9 cellular contexts compared by ENCODE assay signal in the genomic region with DNA sequence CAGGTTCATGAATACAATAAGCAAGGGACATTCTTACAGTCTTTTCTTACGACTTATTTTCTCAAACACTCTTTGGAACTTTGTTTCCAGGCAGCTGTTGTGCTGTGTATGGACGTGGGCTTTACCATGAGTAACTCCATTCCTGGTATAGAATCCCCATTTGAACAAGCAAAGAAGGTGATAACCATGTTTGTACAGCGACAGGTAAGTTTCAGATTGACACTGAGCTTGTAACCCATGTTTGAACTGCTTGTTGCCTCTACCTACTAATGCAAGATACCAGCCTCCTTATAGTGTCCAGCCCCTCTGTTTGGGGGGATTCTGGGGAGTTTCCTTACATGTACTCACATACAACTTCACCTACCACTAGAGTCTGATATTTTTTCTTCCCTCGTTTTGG. TPM values are rescaled to one million over a fixed set of nuclear protein-coding genes. Genes with fewer than 3 reads are reported as not detected.
A peak's percentile ranks its signal among the peaks of the same experiment; 100 is the strongest.
DNase-seq lines count a peak whose midpoint lies in the region; ATAC-seq and TF ChIP-seq lines count a peak whose summit lies in the region.
"Had no signal": no experiment of that assay in that cellular context is flagged by ENCODE, and none has a peak within 500 bp of the region (broad histone marks: within the 10 kb centered on the region; RNA-seq: fewer than 3 reads in every experiment).

No MANE protein-coding gene starts in this region.

- peak overlapping the region in 1 of 7 donors; percentile 75 for H3K4me3 Mint-ChIP-seq in CD8-positive, alpha-beta memory T cell
- peak overlapping the region; percentile 97 for H3K4me3 Mint-ChIP-seq in activated T-helper 17 cell treated with anti-CD3 and anti-CD28 coated beads, Interleukin-2, amount 50 U/mL, for 72 hours
- peak overlapping the region in 2 of 3 experiments; percentile 39 to 77 for H3K4me3 Mint-ChIP-seq in nephron

- H3K27ac ChIP-seq in CD8-positive, alpha-beta memory T cell (ENCODE audit: low read depth, low read length) = no peak overlapping the region
- H3K27ac ChIP-seq: colonic mucosa had no signal

- ATAC-seq in HG02610 (IDR thresholded peaks at IDR 0.05; ENCODE audit: unreplicated experiment) = peak; percentile 20
- peak; percentile 46 for ATAC-seq in activated T-helper 17 cell treated with anti-CD3 and anti-CD28 coated beads, Interleukin-2, amount 50 U/mL, for 72 hours (replicated peaks)
- ATAC-seq: right cardiac atrium had no signal

- peaks cover 0 to 2% (median 0%) of the 10 kb centered on the region in 5 donors for H3K9me3 Mint-ChIP-seq in CD8-positive, alpha-beta memory T cell
- no peaks in the 10 kb centered on the region for H3K9me3 Mint-ChIP-seq in activated T-helper 17 cell treated with anti-CD3 and anti-CD28 coated beads, Interleukin-2, amount 50 U/mL, for 72 hours
- H3K9me3 Mint-ChIP-seq in nephron = no peaks in the 10 kb centered on the region

- peaks cover 84% of the 10 kb centered on the region for H3K4me1 ChIP-seq in CD8-positive, alpha-beta memory T cell (ENCODE audit: insufficient read depth, low read length)
- H3K4me1 ChIP-seq: colonic mucosa had no signal

- peaks cover 58% of the 10 kb centered on the region for H3K36me3 ChIP-seq in CD8-positive, alpha-beta memory T cell (ENCODE audit: insufficient read depth, low read length)
- H3K36me3 ChIP-seq: colonic mucosa had no signal

- peaks cover 0 to 2% of the 10 kb centered on the region in 2 donors for H3K27me3 Mint-ChIP-seq in CD8-positive, alpha-beta memory T cell
- H3K27me3 Mint-ChIP-seq in activated T-helper 17 cell treated with anti-CD3 and anti-CD28 coated beads, Interleukin-2, amount 50 U/mL, for 72 hours = no peaks in the 10 kb centered on the region
- no peaks in the 10 kb centered on the region for H3K27me3 Mint-ChIP-seq in nephron (ENCODE audit: low read depth)

- no peaks in the 10 kb centered on the region for H3K27me3 ChIP-seq in CD8-positive, alpha-beta memory T cell (ENCODE audit: insufficient read depth, low read length, poor library complexity, severe bottlenecking)
- H3K27me3 ChIP-seq: colonic mucosa had no signal

- peaks cover 10 to 83% (median 33%) of the 10 kb centered on the region in 3 donors for H3K36me3 Mint-ChIP-seq in CD8-positive, alpha-beta memory T cell
- peaks cover 93% of the 10 kb centered on the region for H3K36me3 Mint-ChIP-seq in activated T-helper 17 cell treated with anti-CD3 and anti-CD28 coated beads, Interleukin-2, amount 50 U/mL, for 72 hours (ENCODE audit: low read depth)
- H3K36me3 Mint-ChIP-seq in nephron (ENCODE audit: low read depth) = peaks cover 64% of the 10 kb centered on the region

- H3K4me1 Mint-ChIP-seq in CD8-positive, alpha-beta memory T cell = peaks cover 83 to 99% (median 98%) of the 10 kb centered on the region in 3 donors
- H3K4me1 Mint-ChIP-seq in activated T-helper 17 cell treated with anti-CD3 and anti-CD28 coated beads, Interleukin-2, amount 50 U/mL, for 72 hours = peaks cover 56% of the 10 kb centered on the region
- H3K4me1 Mint-ChIP-seq in nephron = peaks cover 86% of the 10 kb centered on the region

- TF ChIP-seq CTCF in nephron (IDR thresholded peaks at IDR 0.05; ENCODE audit: unreplicated experiment in 3 of 3) = no peak

- no peaks in the 10 kb centered on the region for H3K9me3 ChIP-seq in CD8-positive, alpha-beta memory T cell (ENCODE audit: low read length)
- H3K9me3 ChIP-seq: colonic mucosa had no signal

- peak overlapping the region in 7 of 8 donors; percentile 4 to 97 (median 43) for H3K27ac Mint-ChIP-seq in CD8-positive, alpha-beta memory T cell
- H3K27ac Mint-ChIP-seq in activated T-helper 17 cell treated with anti-CD3 and anti-CD28 coated beads, Interleukin-2, amount 50 U/mL, for 72 hours = peak overlapping the region; percentile 100
- peak overlapping the region; percentile 100 for H3K27ac Mint-ChIP-seq in nephron

- CTCF ChIA-PET in CD8-positive, alpha-beta memory T cell (lab: Charles Lee) = interaction anchor here (1.9 to 3.0 kb wide), 2 partner anchors 29 to 79 kb away, joined by 10 to 16 read pairs; no protein-coding TSS in a partner anchor

- DNase-seq in CD8-positive, alpha-beta memory T cell = no peak
- DNase-seq in activated gamma-delta T cell (lab: John Stamatoyannopoulos, UW) (no peak), kidney glomerular epithelial cell (lab: John Stamatoyannopoulos, UW) (no peak), inferior parietal cortex (ENCODE audit: extremely low spot score) (no peak)
- DNase-seq: colonic mucosa, right cardiac atrium had no signal

- POLR2A ChIA-PET in CD8-positive, alpha-beta memory T cell (lab: Charles Lee) = no interaction called here

- H3K4me3 ChIP-seq in CD8-positive, alpha-beta memory T cell (ENCODE audit: low read length) = no peak overlapping the region
- H3K4me3 ChIP-seq: colonic mucosa had no signal

RNA-seq across cellular contexts. Expression of gene XRCC5, which starts 3.8 kb away (rescaled TPM):
- 100 to 1,000 TPM; 612 to 643 TPM for total RNA-seq in CD8-positive, alpha-beta memory T cell
- polyA plus RNA-seq in CD8-positive, alpha-beta memory T cell = 306 TPM
- 100 to 1,000 TPM; 391 to 617 TPM for total RNA-seq in activated T-helper 17 cell treated with anti-CD3 and anti-CD28 coated beads, Interleukin-2, amount 50 U/mL, for 72 hours

RNA-seq across cellular contexts. Expression of gene TMEM169, which starts 31.2 kb away (rescaled TPM):
- under 1 TPM; 0.63 to 0.73 TPM for total RNA-seq in CD8-positive, alpha-beta memory T cell
- polyA plus RNA-seq in CD8-positive, alpha-beta memory T cell = 1.1 TPM
- 1 to 10 TPM; 1.4 to 1.5 TPM for total RNA-seq in activated T-helper 17 cell treated with anti-CD3 and anti-CD28 coated beads, Interleukin-2, amount 50 U/mL, for 72 hours

RNA-seq across cellular contexts. Expression of gene PECR, which starts 31.3 kb away (rescaled TPM):
- total RNA-seq in CD8-positive, alpha-beta memory T cell = 10 to 100 TPM; 10.5 to 12.6 TPM
- 24.4 TPM for polyA plus RNA-seq in CD8-positive, alpha-beta memory T cell
- 10 to 100 TPM; 27.7 to 27.8 TPM for total RNA-seq in activated T-helper 17 cell treated with anti-CD3 and anti-CD28 coated beads, Interleukin-2, amount 50 U/mL, for 72 hours

Comparison
In these comparisons a context has a peak if more than half of its experiments do, and no peak if none do; other contexts are left out.
1. H3K27ac Mint-ChIP-seq: peak in every context shown above with its lines; median percentile 100 in activated T-helper 17 cell treated with anti-CD3 and anti-CD28 coated beads, Interleukin-2, amount 50 U/mL, for 72 hours; 100 in nephron; 43 in CD8-positive, alpha-beta memory T cell.